ENCODE assay signal across 17 cellular contexts in the genomic region with DNA sequence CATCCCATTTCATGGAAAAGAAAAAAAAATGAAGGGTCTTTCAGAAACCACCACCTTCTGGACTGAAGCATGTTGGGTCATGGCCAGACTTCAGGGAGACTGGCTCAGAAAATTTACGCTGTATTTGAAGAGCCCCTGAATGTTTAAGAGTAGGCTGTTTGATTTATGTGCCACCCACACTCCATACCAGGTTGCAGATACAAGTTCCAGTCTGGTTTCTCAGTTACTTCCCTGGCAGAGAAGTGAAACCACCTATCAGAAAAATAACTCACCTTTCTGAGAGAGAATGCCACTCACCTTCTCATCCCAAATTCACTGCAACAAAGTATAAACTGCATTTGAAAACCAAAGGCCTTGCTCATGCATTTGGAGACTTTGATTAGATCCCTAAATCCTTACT. TPM values are rescaled to one million over a fixed set of nuclear protein-coding genes. Genes with fewer than 3 reads are reported as not detected.
DNase-seq lines count a peak whose midpoint lies in the region; ATAC-seq and TF ChIP-seq lines count a peak whose summit lies in the region.
"Had no signal": no experiment of that assay in that cellular context is flagged by ENCODE, and none has a peak within 500 bp of the region (broad histone marks: within the 10 kb centered on the region; RNA-seq: fewer than 3 reads in every experiment).

No MANE protein-coding gene starts in this region.

- peak overlapping the region; percentile 63; the same call in 1 of the 2 replicates for H3K4me2 ChIP-seq in OCI-LY3 (ENCODE audit: low read length)
- H3K4me2 ChIP-seq: GM23338 had no signal

- no peak overlapping the region for H3K9ac ChIP-seq in OCI-LY3 (ENCODE audit: low read length)

- H3K36me3 ChIP-seq in OCI-LY3 (replicated peaks; ENCODE audit: low read depth, low read length) (no peaks in the 10 kb centered on the region), stomach (no peaks in the 10 kb centered on the region)
- H3K36me3 ChIP-seq: SJCRH30 had no signal

- no peaks in the 10 kb centered on the region; the same call in 1 of the 2 replicates for H3K27me3 ChIP-seq in OCI-LY3 (ENCODE audit: low read depth, low read length)
- no peaks in the 10 kb centered on the region for H3K27me3 ChIP-seq in stomach
- H3K27me3 ChIP-seq: SJCRH30 had no signal

- H4K20me1 ChIP-seq in OCI-LY3 (ENCODE audit: insufficient read depth, low read length): no peaks in the 10 kb centered on the region

- no peak overlapping the region for H2AFZ ChIP-seq in OCI-LY3 (ENCODE audit: low read depth, low read length)
- H2AFZ ChIP-seq: GM23338 had no signal

- no peaks in the 10 kb centered on the region for H3K27me3 Mint-ChIP-seq in Calu3 (ENCODE audit: unreplicated experiment)
- no peaks in the 10 kb centered on the region for H3K27me3 Mint-ChIP-seq in naive thymus-derived CD8-positive, alpha-beta T cell

- peak; percentile 12 for ATAC-seq in left colon
- no peak for ATAC-seq in naive thymus-derived CD8-positive, alpha-beta T cell

- TF ChIP-seq CTCF in Calu3 (IDR thresholded peaks at IDR 0.05; ENCODE audit: unreplicated experiment): no peak
- TF ChIP-seq CTCF in OCI-LY3 (IDR thresholded peaks at IDR 0.05; ENCODE audit: low read depth, low read length): no peak
- no peak for TF ChIP-seq CTCF in stomach (IDR thresholded peaks at IDR 0.05)

- no TSS peak for BruUV-seq in Calu3 (replicated peaks; lab: Mats Ljungman, UMichigan)

- POLR2A ChIA-PET in naive thymus-derived CD8-positive, alpha-beta T cell (lab: Charles Lee): no interaction called here

- H3K79me2 ChIP-seq in OCI-LY3 (ENCODE audit: low read length): no peaks in the 10 kb centered on the region

- H3K9me3 Mint-ChIP-seq in Calu3 (ENCODE audit: low read depth, unreplicated experiment): no peaks in the 10 kb centered on the region
- no peaks in the 10 kb centered on the region for H3K9me3 Mint-ChIP-seq in naive thymus-derived CD8-positive, alpha-beta T cell
- H3K9me3 Mint-ChIP-seq: CD14-positive monocyte, GM23338 had no signal

- H3K36me3 Mint-ChIP-seq in Calu3 (ENCODE audit: insufficient read depth, unreplicated experiment): no peaks in the 10 kb centered on the region
- no peaks in the 10 kb centered on the region for H3K36me3 Mint-ChIP-seq in naive thymus-derived CD8-positive, alpha-beta T cell

- H3K4me1 Mint-ChIP-seq in Calu3 (ENCODE audit: low read depth, unreplicated experiment): peaks cover 49% of the 10 kb centered on the region
- H3K4me1 Mint-ChIP-seq in naive thymus-derived CD8-positive, alpha-beta T cell: peaks cover 4 to 33% (median 13%) of the 10 kb centered on the region in 4 donors

- TF ChIP-seq EP300 in stomach (IDR thresholded peaks at IDR 0.05): no peak

- H3K4me3 Mint-ChIP-seq in Calu3 (ENCODE audit: low read depth, unreplicated experiment): peak overlapping the region; percentile 10
- no peak overlapping the region for H3K4me3 Mint-ChIP-seq in naive thymus-derived CD8-positive, alpha-beta T cell
- H3K4me3 Mint-ChIP-seq: CD14-positive monocyte, GM23338 had no signal

- DNase-seq in Calu3: no peak
- DNase-seq in left colon: no peak
- DNase-seq in stomach: no peak
- no peak for DNase-seq in D341Med (ENCODE audit: low spot score)
- no peak for DNase-seq in COLO668 (lab: John Stamatoyannopoulos, UW; ENCODE audit: unreplicated experiment)
- no peak for DNase-seq in naive thymus-derived CD8-positive, alpha-beta T cell
- DNase-seq: COR-L47; KBM-7; NCI-H1417 treated with DMSO at 0.1 percent for 48 hours; NCI-H1930; NCI-H69; NK-92 treated with Interleukin-12 subunit alpha and Interleukin-12 subunit beta, amount 100 ng/mL, for 24 hours; SJCRH30 had no signal

- intact Hi-C loops in Calu3 (cut with micrococcal nuclease; ENCODE audit: unreplicated experiment) (no loop called here), left colon (cut with DNase I, micrococcal nuclease) (no loop called here), stomach (cut with DNase I; ENCODE audit: low total_unique reads) (no loop called here)

- TF ChIP-seq POLR2A in stomach (IDR thresholded peaks at IDR 0.05): no peak

- H3K9me3 ChIP-seq in OCI-LY3 (ENCODE audit: insufficient read depth, low read length): no peaks in the 10 kb centered on the region
- H3K9me3 ChIP-seq in stomach: no peaks in the 10 kb centered on the region
- H3K9me3 ChIP-seq: SJCRH30 had no signal

- WGBS in stomach, 5 donors: 41 to 72% (median 56%) methylated on average over 1 of the region's 1 CpG

- CTCF ChIA-PET in Calu3 (lab: Charles Lee): no interaction called here

- no peak overlapping the region for H3K27ac ChIP-seq in OCI-LY3 (ENCODE audit: low read length)
- peak overlapping the region in 4 of 5 donors; percentile 31 to 83 (median 78) for H3K27ac ChIP-seq in stomach
- H3K27ac ChIP-seq: RWPE1, SJCRH30 had no signal

- H3K4me3 ChIP-seq in OCI-LY3 (ENCODE audit: low read length) (no peak overlapping the region), stomach (no peak overlapping the region)
- H3K4me3 ChIP-seq: GM23338, SJCRH30 had no signal

- H3K4me1 ChIP-seq in OCI-LY3 (ENCODE audit: low read length) (peaks cover 51% of the 10 kb centered on the region), stomach (peaks cover 9 to 54% (median 26%) of the 10 kb centered on the region in 4 donors)
- H3K4me1 ChIP-seq: SJCRH30 had no signal

- peak overlapping the region; percentile 54 for H3K27ac Mint-ChIP-seq in Calu3 (ENCODE audit: unreplicated experiment)
- H3K27ac Mint-ChIP-seq in naive thymus-derived CD8-positive, alpha-beta T cell: no peak overlapping the region
- H3K27ac Mint-ChIP-seq: CD14-positive monocyte, GM23338 had no signal

RNA-seq across cellular contexts. Expression of a gene that starts 13.1 kb away (rescaled TPM):
- total RNA-seq in Calu3 (2022) (54.9 and 64.4 TPM in 2 replicates), left colon (100 to 1,000 TPM; 139 to 143 TPM), stomach (100 to 1,000 TPM in 3 of 5 donors, 10 to 100 TPM in 2; 66.0 to 600 (median 222) TPM)
- 10 to 100 TPM; 22.9 to 64.9 (median 36.4) TPM for polyA plus RNA-seq in stomach
- total RNA-seq in naive thymus-derived CD8-positive, alpha-beta T cell: 100 to 1,000 TPM; 332 to 358 TPM
- polyA plus RNA-seq in naive thymus-derived CD8-positive, alpha-beta T cell: 100 to 1,000 TPM; 356 to 405 (median 359) TPM
